ENCODE assay signal across 8 cellular contexts in the genomic region with DNA sequence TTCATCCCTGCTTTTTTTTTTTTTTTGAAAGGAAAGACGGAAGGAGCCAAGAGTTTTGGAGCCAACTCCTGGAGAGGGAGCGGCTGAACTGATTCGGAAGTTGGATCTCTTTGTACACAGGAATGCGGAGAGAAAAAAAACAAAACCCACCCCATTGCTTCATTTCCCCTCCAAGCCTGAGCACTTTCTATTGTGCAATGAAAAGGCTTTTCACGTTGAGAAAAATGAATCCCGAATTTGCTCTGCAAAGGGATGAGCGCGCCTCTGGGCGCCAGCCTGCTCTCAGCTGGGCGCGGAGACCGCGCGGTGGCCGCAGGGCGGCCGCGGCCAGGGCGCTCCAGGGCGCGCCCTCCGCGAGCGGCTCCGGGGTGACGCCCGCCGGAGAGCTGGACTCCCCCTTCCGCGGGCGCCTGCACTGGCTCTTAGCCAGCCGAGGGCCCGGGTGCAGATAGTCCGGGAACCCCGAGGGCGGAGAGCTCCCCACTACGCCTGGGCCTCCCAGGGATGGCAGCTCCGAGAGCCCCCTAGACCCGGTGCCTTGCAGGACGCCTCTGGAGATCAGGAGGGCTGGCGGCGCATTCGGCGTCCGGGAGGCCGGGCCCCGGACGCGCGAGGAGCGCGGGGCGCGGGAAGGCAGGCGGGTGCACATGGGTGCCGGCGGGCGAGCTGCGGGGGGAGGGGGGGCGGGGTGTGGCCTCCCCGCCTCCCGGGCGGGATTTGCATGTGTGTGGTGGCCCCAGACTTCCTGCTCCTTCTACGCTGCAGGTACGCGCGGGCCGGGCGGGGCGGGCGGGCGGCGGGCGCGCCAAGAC.
DNase-seq lines count a peak whose midpoint lies in the region; ATAC-seq and TF ChIP-seq lines count a peak whose summit lies in the region.

A gene (plus strand): TSS at position 739 of the 812 bp plus-strand sequence. CDS start 281 bp downstream, outside the sequence.

- H3K36me3 ChIP-seq in MM.1S (replicated peaks; ENCODE audit: insufficient read depth, low read length): no peaks in the 10 kb centered on the region

- no peak for TF ChIP-seq CTCF in MM.1S (IDR thresholded peaks at IDR 0.05; ENCODE audit: low read length)
- no peak for TF ChIP-seq CTCF in WI38 (IDR thresholded peaks at IDR 0.05; ENCODE audit: low read depth, low read length)
- no peak for TF ChIP-seq CTCF in cardiac fibroblast (IDR thresholded peaks at IDR 0.05; ENCODE audit: low read depth, low read length)

- peak within 1 kb of the TSS; percentile 65 for H2AFZ ChIP-seq in MM.1S (ENCODE audit: low read length)

- peak; percentile 63 for DNase-seq in DMS79 treated with DMSO at 0.1 percent for 48 hours (lab: John Stamatoyannopoulos, UW)
- peak; percentile 87 for DNase-seq in MM.1S
- peak; percentile 88 to 90 for DNase-seq in cardiac fibroblast (ENCODE audit: low read depth in 2 of 2)
- peak; percentile 50 for DNase-seq in left kidney (ENCODE audit: low read depth, low spot score)
- peak; percentile 68 to 74 for DNase-seq in stimulated activated CD4-positive, alpha-beta T cell treated with anti-CD3 and anti-CD28 coated beads, Interleukin-4, amount 100 ng/mL, for 4 hours
- no peak for DNase-seq in NCI-H2107 (lab: John Stamatoyannopoulos, UW)

- H4K20me1 ChIP-seq in MM.1S (ENCODE audit: insufficient read depth, low read length): no peaks in the 10 kb centered on the region

- H3F3A ChIP-seq in MM.1S (ENCODE audit: insufficient read depth, low read length): peaks cover 6% of the 10 kb centered on the region; the same call in 1 of the 2 replicates

- H3K4me1 ChIP-seq in MM.1S (ENCODE audit: low read length): peaks cover 22% of the 10 kb centered on the region

- no peaks in the 10 kb centered on the region for H3K27me3 ChIP-seq in MM.1S (replicated peaks; ENCODE audit: insufficient read depth, low read length)

- no peaks in the 10 kb centered on the region for H3K9me2 ChIP-seq in MM.1S (replicated peaks; ENCODE audit: insufficient read depth, low read length)

- peaks cover 45% of the 10 kb centered on the region for H3K79me2 ChIP-seq in MM.1S (ENCODE audit: low read length)

- H3K4me2 ChIP-seq in MM.1S (ENCODE audit: low read depth, low read length): peak within 1 kb of the TSS; percentile 90

- H3K9me3 ChIP-seq in MM.1S (replicated peaks; ENCODE audit: insufficient read depth, low read length): no peaks in the 10 kb centered on the region

- ATAC-seq in GM21825 (IDR thresholded peaks at IDR 0.05; ENCODE audit: unreplicated experiment): peak; percentile 66

- H3K9ac ChIP-seq in MM.1S (ENCODE audit: low read length): peak within 1 kb of the TSS; percentile 92

- peak within 1 kb of the TSS; percentile 61; the same call in 1 of the 2 replicates for H3K27ac ChIP-seq in MM.1S (ENCODE audit: low read length)

- H3K4me3 ChIP-seq in MM.1S (ENCODE audit: low read length): peak within 1 kb of the TSS; percentile 91
- H3K4me3 ChIP-seq in WI38 (ENCODE audit: low read depth, low read length): peak within 1 kb of the TSS; percentile 66
- peak within 1 kb of the TSS; percentile 81 to 82 for H3K4me3 ChIP-seq in cardiac fibroblast (replicated peaks in 1 of 2; ENCODE audit: low read depth in 2 of 2, low read length in 2 of 2)
